ENCODE assay signal across 2 cellular contexts in genomic region chr12:110583137-110584059, GRCh38.
TF ChIP-seq lines count a peak whose summit lies in the region.

A gene with protein sequence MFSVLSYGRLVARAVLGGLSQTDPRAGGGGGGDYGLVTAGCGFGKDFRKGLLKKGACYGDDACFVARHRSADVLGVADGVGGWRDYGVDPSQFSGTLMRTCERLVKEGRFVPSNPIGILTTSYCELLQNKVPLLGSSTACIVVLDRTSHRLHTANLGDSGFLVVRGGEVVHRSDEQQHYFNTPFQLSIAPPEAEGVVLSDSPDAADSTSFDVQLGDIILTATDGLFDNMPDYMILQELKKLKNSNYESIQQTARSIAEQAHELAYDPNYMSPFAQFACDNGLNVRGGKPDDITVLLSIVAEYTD (minus strand): TSS chr12:110583318. CDS start chr12:110583031, 287 bp downstream.

TF ChIP-seq in IMR-90, 13 proteins besides CTCF, POLR2A, EP300 and RAD21:
- TF ChIP-seq CEBPB (IDR thresholded peaks at IDR 0.05; ENCODE audit: low read depth, low read length) (no peak), MXI1 (IDR thresholded peaks at IDR 0.05; ENCODE audit: borderline replicate concordance, low read depth, low read length) (peak; percentile 61; the same call in 1 of the 2 replicates), BHLHE40 (IDR thresholded peaks at IDR 0.05; ENCODE audit: low read depth, low read length) (no peak), MAFK (IDR thresholded peaks at IDR 0.05; ENCODE audit: low read depth, low read length) (no peak), RCOR1 (IDR thresholded peaks at IDR 0.05; ENCODE audit: insufficient replicate concordance, low read length) (no peak), MAZ (IDR thresholded peaks at IDR 0.05; ENCODE audit: borderline replicate concordance, low read depth, low read length) (0 out of 2 replicates have a peak, but pooled peaks have one; percentile 19)

TF ChIP-seq in endothelial cell of umbilical vein, 7 proteins besides CTCF, POLR2A, EP300 and RAD21:
- TF ChIP-seq GATA2 (IDR thresholded peaks at IDR 0.05; ENCODE audit: insufficient read depth, insufficient read length, low read depth, low read length) (no peak), JUN (IDR thresholded peaks at IDR 0.05; ENCODE audit: borderline replicate concordance, insufficient read depth, insufficient read length, low read depth) (no peak), MAX (IDR thresholded peaks at IDR 0.05; ENCODE audit: insufficient read depth, insufficient read length) (no peak), FOS (IDR thresholded peaks at IDR 0.05; ENCODE audit: borderline replicate concordance, insufficient read depth, low read length) (no peak), POLR2AphosphoS5 (IDR thresholded peaks at IDR 0.05; ENCODE audit: insufficient read depth, low read depth, low read length) (peak; percentile 89), EZH2 (IDR thresholded peaks at IDR 0.05; ENCODE audit: borderline replicate concordance, low read depth, low read length, severe bottlenecking) (no peak), MYC (IDR thresholded peaks at IDR 0.05; ENCODE audit: low read depth, low read length) (no peak)
